8 cellular contexts compared by ENCODE assay signal in genomic region chr4:97987019-97987648, GRCh38.
DNase-seq lines count a peak whose midpoint lies in the region; ATAC-seq and TF ChIP-seq lines count a peak whose summit lies in the region.

No MANE protein-coding gene starts in this region.

- no peak overlapping the region for H3K4me2 ChIP-seq in OCI-LY1 (ENCODE audit: low read length)

- TF ChIP-seq CTCF in OCI-LY1 (IDR thresholded peaks at IDR 0.05; ENCODE audit: low read length) (peak; percentile 69), esophagus muscularis mucosa (IDR thresholded peaks at IDR 0.05) (peak in 2 of 3 experiments; percentile 7 to 16), testis (IDR thresholded peaks at IDR 0.05) (peak in 2 of 3 experiments; percentile 10 to 36)

- no peaks in the 10 kb centered on the region for H4K20me1 ChIP-seq in OCI-LY1 (ENCODE audit: insufficient read depth, low read length)

- H3K9me3 ChIP-seq in OCI-LY1 (ENCODE audit: low read length) (no peaks in the 10 kb centered on the region), esophagus muscularis mucosa (peaks cover 0 to 3% (median 0%) of the 10 kb centered on the region in 4 donors), testis (no peaks in the 10 kb centered on the region)

- H2AFZ ChIP-seq in OCI-LY1 (ENCODE audit: low read length): no peak overlapping the region

- H3K9me2 ChIP-seq in OCI-LY1 (ENCODE audit: low read depth, low read length): no peaks in the 10 kb centered on the region

- H3K36me3 ChIP-seq in OCI-LY1 (ENCODE audit: insufficient read depth, low read length): no peaks in the 10 kb centered on the region
- no peaks in the 10 kb centered on the region for H3K36me3 ChIP-seq in esophagus muscularis mucosa
- H3K36me3 ChIP-seq in testis (ENCODE audit: low read depth, missing control alignments): no peaks in the 10 kb centered on the region

- H3K79me2 ChIP-seq in OCI-LY1 (ENCODE audit: insufficient read depth, low read length): no peaks in the 10 kb centered on the region

- no peaks in the 10 kb centered on the region for H3F3A ChIP-seq in OCI-LY1 (ENCODE audit: insufficient read depth, low read length)

- WGBS in esophagus muscularis mucosa: 44% methylated on average over 2 of the region's 2 CpGs
- 30 to 39% methylated on average over 2 of the region's 2 CpGs for WGBS in testis, 2 donors

- no peak overlapping the region for H3K9ac ChIP-seq in OCI-LY1 (ENCODE audit: low read length)

- no peak for TF ChIP-seq POLR2A in esophagus muscularis mucosa (IDR thresholded peaks at IDR 0.05; ENCODE audit: low read depth)
- no peak for TF ChIP-seq POLR2A in testis (IDR thresholded peaks at IDR 0.05)

- H3K27ac ChIP-seq in OCI-LY1 (ENCODE audit: low read depth, low read length, poor library complexity, severe bottlenecking) (no peak overlapping the region), esophagus muscularis mucosa (replicated peaks in 1 of 4) (no peak overlapping the region), testis (no peak overlapping the region)

- TF ChIP-seq EP300 in esophagus muscularis mucosa (IDR thresholded peaks at IDR 0.05): no peak

- H3K4me3 ChIP-seq in OCI-LY1 (ENCODE audit: low read depth, low read length, poor library complexity, severe bottlenecking): no peak overlapping the region
- H3K4me3 ChIP-seq in esophagus muscularis mucosa: no peak overlapping the region
- no peak overlapping the region for H3K4me3 ChIP-seq in testis

- ATAC-seq in GM21528 (IDR thresholded peaks at IDR 0.05; ENCODE audit: low FRiP score, unreplicated experiment) (no peak), HG03378 (IDR thresholded peaks at IDR 0.05; ENCODE audit: unreplicated experiment) (no peak)

- intact Hi-C loops in esophagus muscularis mucosa (cut with DNase I) (no loop called here), testis (cut with DNase I; ENCODE audit: low total_unique reads) (no loop called here)

- no peaks in the 10 kb centered on the region for H3K27me3 ChIP-seq in OCI-LY1 (ENCODE audit: insufficient read depth, low read length)
- no peaks in the 10 kb centered on the region for H3K27me3 ChIP-seq in esophagus muscularis mucosa
- H3K27me3 ChIP-seq in testis: no peaks in the 10 kb centered on the region

- DNase-seq in NOMO-1 treated with DMSO at 0.1 percent for 48 hours (lab: John Stamatoyannopoulos, UW; ENCODE audit: unreplicated experiment): peak; percentile 31
- no peak for DNase-seq in NOMO-1 treated with dmso at 0.1 percent for 144 hours (lab: John Stamatoyannopoulos, UW; ENCODE audit: unreplicated experiment)
- no peak for DNase-seq in esophagus muscularis mucosa (ENCODE audit: extremely low spot score)
- DNase-seq in testis: no peak
- DNase-seq in middle frontal gyrus (ENCODE audit: extremely low spot score, low spot score): no peak

- H3K4me1 ChIP-seq in OCI-LY1 (ENCODE audit: insufficient read depth, low read length, severe bottlenecking) (no peaks in the 10 kb centered on the region), esophagus muscularis mucosa (no peaks in the 10 kb centered on the region), testis (no peaks in the 10 kb centered on the region)

Comparison
In these comparisons a context has a peak if more than half of its experiments do, and no peak if none do; other contexts are left out.
1. CTCF ChIP-seq: peak in every context shown above with its lines; median percentile 69 in OCI-LY1; 23 in testis; 12 in esophagus muscularis mucosa.